16 cellular contexts compared by ENCODE assay signal in the genomic region with DNA sequence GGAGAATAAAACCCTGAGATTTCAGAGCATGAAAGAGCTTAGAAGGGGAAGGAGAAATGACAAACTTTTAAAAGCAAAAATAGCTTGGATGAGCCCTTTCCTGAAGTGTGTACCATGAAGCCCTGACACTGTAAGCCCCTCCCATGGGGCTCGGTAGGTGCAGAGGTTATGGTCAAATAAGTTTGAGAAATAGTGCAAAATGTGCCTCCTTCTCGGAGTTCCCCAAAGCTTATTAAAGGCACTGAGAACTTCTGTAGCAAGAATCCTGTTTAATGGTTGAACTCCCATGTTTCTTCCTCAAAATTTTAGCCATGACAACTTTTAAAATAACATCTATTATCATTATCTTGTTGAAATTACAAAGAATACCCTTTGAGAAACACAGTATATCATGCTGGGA. TPM values are rescaled to one million over a fixed set of nuclear protein-coding genes. Genes with fewer than 3 reads are reported as not detected.
DNase-seq lines count a peak whose midpoint lies in the region; ATAC-seq and TF ChIP-seq lines count a peak whose summit lies in the region.
"Had no signal": no experiment of that assay in that cellular context is flagged by ENCODE, and none has a peak within 500 bp of the region (broad histone marks: within the 10 kb centered on the region; RNA-seq: fewer than 3 reads in every experiment).

No MANE protein-coding gene starts in this region.

- no peaks in the 10 kb centered on the region for H4K20me1 ChIP-seq in OCI-LY3 (ENCODE audit: insufficient read depth, low read length)

- H3K27ac Mint-ChIP-seq in dendritic cell treated with granulocyte-macrophage colony-stimulating factor and Interleukin-4, amounts not matched to agents 40 ng/mL and 50 ng/mL, for 4 days = peak overlapping the region; percentile 52
- no peak overlapping the region for H3K27ac Mint-ChIP-seq in activated CD4-positive, alpha-beta T cell treated with anti-CD3 and anti-CD28 coated beads, Interleukin-2, amount 10 ng/mL, durations not matched to agents 7 days and 5 days
- H3K27ac Mint-ChIP-seq: CD8-positive, alpha-beta memory T cell had no signal

- H3K9me3 ChIP-seq in OCI-LY3 (ENCODE audit: insufficient read depth, low read length) = no peaks in the 10 kb centered on the region
- no peaks in the 10 kb centered on the region for H3K9me3 ChIP-seq in psoas muscle
- H3K9me3 ChIP-seq: BE2C, HAP-1 had no signal

- H3K9me3 Mint-ChIP-seq in dendritic cell treated with granulocyte-macrophage colony-stimulating factor and Interleukin-4, amounts not matched to agents 40 ng/mL and 50 ng/mL, for 4 days = no peaks in the 10 kb centered on the region
- H3K9me3 Mint-ChIP-seq in activated CD4-positive, alpha-beta T cell treated with anti-CD3 and anti-CD28 coated beads, Interleukin-2, amount 10 ng/mL, durations not matched to agents 7 days and 5 days = peaks cover 5% of the 10 kb centered on the region
- H3K9me3 Mint-ChIP-seq: CD8-positive, alpha-beta memory T cell had no signal

- peaks cover 56% of the 10 kb centered on the region for H3K4me1 Mint-ChIP-seq in dendritic cell treated with granulocyte-macrophage colony-stimulating factor and Interleukin-4, amounts not matched to agents 40 ng/mL and 50 ng/mL, for 4 days (ENCODE audit: low read depth)
- H3K4me1 Mint-ChIP-seq in activated CD4-positive, alpha-beta T cell treated with anti-CD3 and anti-CD28 coated beads, Interleukin-2, amount 10 ng/mL, durations not matched to agents 7 days and 5 days = peaks cover 25% of the 10 kb centered on the region

- H3K36me3 ChIP-seq in OCI-LY3 (replicated peaks; ENCODE audit: low read depth, low read length) (no peaks in the 10 kb centered on the region), psoas muscle (ENCODE audit: insufficient read depth in 1 of 2, low read depth in 1 of 2) (peaks cover 0 to 2% of the 10 kb centered on the region in 2 donors)
- H3K36me3 ChIP-seq: BE2C, HAP-1 had no signal

- TF ChIP-seq CTCF in OCI-LY3 (IDR thresholded peaks at IDR 0.05; ENCODE audit: low read depth, low read length) (no peak), psoas muscle (IDR thresholded peaks at IDR 0.05) (no peak)

- no peaks in the 10 kb centered on the region for H3K79me2 ChIP-seq in OCI-LY3 (ENCODE audit: low read length)

- POLR2A ChIA-PET in activated CD4-positive, alpha-beta T cell treated with anti-CD3 and anti-CD28 coated beads, Interleukin-2, amount 10 ng/mL, durations not matched to agents 7 days and 5 days (lab: Charles Lee) = no interaction called here

- WGBS in psoas muscle, 3 donors = 82 to 90% (median 89%) methylated on average over 2 of the region's 2 CpGs

- H3K27ac ChIP-seq in OCI-LY3 (ENCODE audit: low read length) (no peak overlapping the region), psoas muscle (no peak overlapping the region)
- H3K27ac ChIP-seq: HL-60 had no signal

- DNase-seq in psoas muscle = no peak
- DNase-seq in anterior cingulate cortex (lab: John Stamatoyannopoulos, UW) = no peak
- no peak for DNase-seq in activated CD4-positive, alpha-beta T cell treated with anti-CD3 and anti-CD28 coated beads, Interleukin-2, amount 10 ng/mL, durations not matched to agents 7 days and 5 days
- DNase-seq: BE2C; C1 segment of cervical spinal cord; CD4-positive, CD25-positive, alpha-beta regulatory T cell; CD8-positive, alpha-beta memory T cell; COR-L47; DMS 273 treated with DMSO at 0.1 percent for 48 hours; DMS53; DND-41 had no signal

- H3K27me3 Mint-ChIP-seq in dendritic cell treated with granulocyte-macrophage colony-stimulating factor and Interleukin-4, amounts not matched to agents 40 ng/mL and 50 ng/mL, for 4 days = peaks cover 23% of the 10 kb centered on the region
- peaks cover 33% of the 10 kb centered on the region for H3K27me3 Mint-ChIP-seq in activated CD4-positive, alpha-beta T cell treated with anti-CD3 and anti-CD28 coated beads, Interleukin-2, amount 10 ng/mL, durations not matched to agents 7 days and 5 days

- ATAC-seq in psoas muscle (no peak), HG03108 (IDR thresholded peaks at IDR 0.05; ENCODE audit: unreplicated experiment) (no peak)

- no peak overlapping the region for H3K4me3 Mint-ChIP-seq in dendritic cell treated with granulocyte-macrophage colony-stimulating factor and Interleukin-4, amounts not matched to agents 40 ng/mL and 50 ng/mL, for 4 days
- no peak overlapping the region for H3K4me3 Mint-ChIP-seq in activated CD4-positive, alpha-beta T cell treated with anti-CD3 and anti-CD28 coated beads, Interleukin-2, amount 10 ng/mL, durations not matched to agents 7 days and 5 days
- H3K4me3 Mint-ChIP-seq: CD4-positive, CD25-positive, alpha-beta regulatory T cell; CD8-positive, alpha-beta memory T cell had no signal

- no peak overlapping the region for H2AFZ ChIP-seq in OCI-LY3 (ENCODE audit: low read depth, low read length)

- H3K36me3 Mint-ChIP-seq in dendritic cell treated with granulocyte-macrophage colony-stimulating factor and Interleukin-4, amounts not matched to agents 40 ng/mL and 50 ng/mL, for 4 days (ENCODE audit: low read depth) = no peaks in the 10 kb centered on the region
- peaks cover 9% of the 10 kb centered on the region for H3K36me3 Mint-ChIP-seq in activated CD4-positive, alpha-beta T cell treated with anti-CD3 and anti-CD28 coated beads, Interleukin-2, amount 10 ng/mL, durations not matched to agents 7 days and 5 days (ENCODE audit: low read depth)
- H3K36me3 Mint-ChIP-seq: CD4-positive, CD25-positive, alpha-beta regulatory T cell; CD8-positive, alpha-beta memory T cell had no signal

- H3K27me3 ChIP-seq in OCI-LY3 (ENCODE audit: low read depth, low read length) (no peaks in the 10 kb centered on the region), psoas muscle (ENCODE audit: insufficient read depth in 3 of 3, low read length in 2 of 3) (no peaks in the 10 kb centered on the region)

- H3K4me2 ChIP-seq in OCI-LY3 (ENCODE audit: low read length) = peak overlapping the region; percentile 4; the same call in 1 of the 2 replicates

- CTCF ChIA-PET in activated CD4-positive, alpha-beta T cell treated with anti-CD3 and anti-CD28 coated beads, Interleukin-2, amount 10 ng/mL, durations not matched to agents 7 days and 5 days (lab: Charles Lee) = interaction anchor here (1.4 to 2.1 kb wide), 3 partner anchors 9 to 31 kb away, joined by 4 to 6 read pairs (median 5); no protein-coding TSS in a partner anchor

- intact Hi-C loops in dendritic cell treated with granulocyte-macrophage colony-stimulating factor and Interleukin-4, amounts not matched to agents 40 ng/mL and 50 ng/mL, for 4 days (cut with micrococcal nuclease) = loop anchor here (5.0 kb wide), 1 partner anchor 362 kb away; no protein-coding TSS in a partner anchor
- intact Hi-C loops in psoas muscle (cut with DNase I) = no loop called here

- H3K4me1 ChIP-seq in OCI-LY3 (ENCODE audit: low read length) (peaks cover 27% of the 10 kb centered on the region), psoas muscle (peaks cover 6% of the 10 kb centered on the region)
- H3K4me1 ChIP-seq: BE2C, HAP-1 had no signal

- no peak overlapping the region for H3K9ac ChIP-seq in OCI-LY3 (ENCODE audit: low read length)

- H3K4me3 ChIP-seq in OCI-LY3 (ENCODE audit: low read length) = no peak overlapping the region
- peak overlapping the region; percentile 3 for H3K4me3 ChIP-seq in psoas muscle
- H3K4me3 ChIP-seq: HAP-1 had no signal

RNA-seq across cellular contexts. Expression of gene HYCC1, which starts 10.5 kb away (rescaled TPM):
- 10 to 100 TPM; 24.0 to 63.9 (median 50.5) TPM for total RNA-seq in psoas muscle
- polyA plus RNA-seq in psoas muscle = 10 to 100 TPM; 14.6 to 30.1 (median 15.6) TPM
- total RNA-seq in activated CD4-positive, alpha-beta T cell treated with anti-CD3 and anti-CD28 coated beads, Interleukin-2, amount 10 ng/mL, durations not matched to agents 7 days and 5 days = 10 to 100 TPM; 47.2 to 54.2 TPM
